In genomic region chr7:837001-837400, GRCh38 we compare ENCODE assay signal across 11 cellular contexts. TPM values are rescaled to one million over a fixed set of nuclear protein-coding genes. Genes with fewer than 3 reads are reported as not detected.
DNase-seq lines count a peak whose midpoint lies in the region; ATAC-seq and TF ChIP-seq lines count a peak whose summit lies in the region.
"Had no signal": no experiment of that assay in that cellular context is flagged by ENCODE, and none has a peak within 500 bp of the region (broad histone marks: within the 10 kb centered on the region; RNA-seq: fewer than 3 reads in every experiment).

No MANE protein-coding gene starts in this region.

- CTCF ChIA-PET in activated naive CD4-positive, alpha-beta T cell treated with anti-CD3 and anti-CD28 coated beads, Interleukin-2, amount 10 ng/mL, durations not matched to agents 7 days and 5 days (lab: Charles Lee), result interaction anchor here (2.1 kb wide), 1 partner anchor 37 kb away, joined by 13 read pairs; no protein-coding TSS in a partner anchor

- H3K27ac ChIP-seq in epithelial cell of prostate, result peak overlapping the region; percentile 96
- H3K27ac ChIP-seq in muscle layer of duodenum (ENCODE audit: low read length), result peak overlapping the region; percentile 3
- peak overlapping the region; percentile 86 to 99 for H3K27ac ChIP-seq in uterus
- H3K27ac ChIP-seq: A549 had no signal

- H3K27ac Mint-ChIP-seq in activated naive CD4-positive, alpha-beta T cell treated with anti-CD3 and anti-CD28 coated beads, Interleukin-2, amount 50 U/mL, for 24 hours, result peak overlapping the region; percentile 55
- no peak overlapping the region for H3K27ac Mint-ChIP-seq in activated naive CD4-positive, alpha-beta T cell treated with anti-CD3 and anti-CD28 coated beads, Interleukin-2, amount 10 ng/mL, durations not matched to agents 7 days and 5 days

- no peak overlapping the region for H3K4me3 ChIP-seq in muscle layer of duodenum (ENCODE audit: low read depth in 1 of 2, low read length in 2 of 2)
- no peak overlapping the region for H3K4me3 ChIP-seq in uterus
- H3K4me3 ChIP-seq: A549, right lobe of liver had no signal

- no peak for ATAC-seq in GM18861 (IDR thresholded peaks at IDR 0.05; ENCODE audit: unreplicated experiment)
- ATAC-seq in HG03457 (IDR thresholded peaks at IDR 0.05; ENCODE audit: unreplicated experiment), result no peak

- no peak for TF ChIP-seq POLR2A in uterus (IDR thresholded peaks at IDR 0.05)

- no peak for TF ChIP-seq CTCF in uterus (IDR thresholded peaks at IDR 0.05)

- no peaks in the 10 kb centered on the region for H3K27me3 ChIP-seq in muscle layer of duodenum (ENCODE audit: low read depth, low read length)
- no peaks in the 10 kb centered on the region for H3K27me3 ChIP-seq in uterus
- H3K27me3 ChIP-seq: right lobe of liver had no signal

- peaks cover 10% of the 10 kb centered on the region for H3K36me3 Mint-ChIP-seq in activated naive CD4-positive, alpha-beta T cell treated with anti-CD3 and anti-CD28 coated beads, Interleukin-2, amount 50 U/mL, for 24 hours
- peaks cover 41% of the 10 kb centered on the region for H3K36me3 Mint-ChIP-seq in activated naive CD4-positive, alpha-beta T cell treated with anti-CD3 and anti-CD28 coated beads, Interleukin-2, amount 10 ng/mL, durations not matched to agents 7 days and 5 days

- H3K27me3 Mint-ChIP-seq in activated naive CD4-positive, alpha-beta T cell treated with anti-CD3 and anti-CD28 coated beads, Interleukin-2, amount 50 U/mL, for 24 hours, result no peaks in the 10 kb centered on the region
- no peaks in the 10 kb centered on the region for H3K27me3 Mint-ChIP-seq in activated naive CD4-positive, alpha-beta T cell treated with anti-CD3 and anti-CD28 coated beads, Interleukin-2, amount 10 ng/mL, durations not matched to agents 7 days and 5 days

- DNase-seq in activated naive CD4-positive, alpha-beta T cell treated with anti-CD3 and anti-CD28 coated beads, Interleukin-2, amount 10 ng/mL, durations not matched to agents 7 days and 5 days, result no peak
- DNase-seq in epithelial cell of prostate (ENCODE audit: low read depth, low spot score) (no peak), uterus (no peak), AML-193 (lab: John Stamatoyannopoulos, UW) (no peak)
- DNase-seq: cortex of kidney had no signal

- H3K9me3 Mint-ChIP-seq in activated naive CD4-positive, alpha-beta T cell treated with anti-CD3 and anti-CD28 coated beads, Interleukin-2, amount 50 U/mL, for 24 hours, result no peaks in the 10 kb centered on the region
- no peaks in the 10 kb centered on the region for H3K9me3 Mint-ChIP-seq in activated naive CD4-positive, alpha-beta T cell treated with anti-CD3 and anti-CD28 coated beads, Interleukin-2, amount 10 ng/mL, durations not matched to agents 7 days and 5 days

- no peak overlapping the region for H3K4me3 Mint-ChIP-seq in activated naive CD4-positive, alpha-beta T cell treated with anti-CD3 and anti-CD28 coated beads, Interleukin-2, amount 50 U/mL, for 24 hours
- H3K4me3 Mint-ChIP-seq in activated naive CD4-positive, alpha-beta T cell treated with anti-CD3 and anti-CD28 coated beads, Interleukin-2, amount 10 ng/mL, durations not matched to agents 7 days and 5 days, result no peak overlapping the region

- H3K4me1 ChIP-seq in muscle layer of duodenum (ENCODE audit: control insufficient read depth in 1 of 2, insufficient read depth in 2 of 2, low read length in 2 of 2), result peaks cover 6 to 49% of the 10 kb centered on the region in 2 donors
- peaks cover 17 to 23% of the 10 kb centered on the region in 2 donors for H3K4me1 ChIP-seq in uterus
- H3K4me1 ChIP-seq: right lobe of liver had no signal

- H3K9me3 ChIP-seq in muscle layer of duodenum (ENCODE audit: control insufficient read depth in 1 of 2, low read length in 2 of 2) (no peaks in the 10 kb centered on the region), uterus (no peaks in the 10 kb centered on the region)
- H3K9me3 ChIP-seq: A549, right lobe of liver had no signal

- intact Hi-C loops in uterus (cut with DNase I; ENCODE audit: low total_unique reads), result no loop called here

- H3K36me3 ChIP-seq in muscle layer of duodenum (ENCODE audit: control insufficient read depth in 1 of 2, insufficient read depth in 2 of 2, low read length in 2 of 2), result peaks cover 12 to 15% of the 10 kb centered on the region in 2 donors
- no peaks in the 10 kb centered on the region for H3K36me3 ChIP-seq in uterus

- peaks cover 43% of the 10 kb centered on the region for H3K4me1 Mint-ChIP-seq in activated naive CD4-positive, alpha-beta T cell treated with anti-CD3 and anti-CD28 coated beads, Interleukin-2, amount 50 U/mL, for 24 hours
- H3K4me1 Mint-ChIP-seq in activated naive CD4-positive, alpha-beta T cell treated with anti-CD3 and anti-CD28 coated beads, Interleukin-2, amount 10 ng/mL, durations not matched to agents 7 days and 5 days, result peaks cover 41% of the 10 kb centered on the region

RNA-seq across cellular contexts. Expression of gene SUN1, which starts 4.7 kb away (rescaled TPM):
- 100 to 1,000 TPM; 139 to 624 (median 446) TPM for total RNA-seq in uterus

RNA-seq across cellular contexts. Expression of gene GET4, which starts 39.4 kb away (rescaled TPM):
- total RNA-seq in uterus, result 10 to 100 TPM in 3 of 4 donors, 1 to 10 TPM in 1; 6.1 to 39.4 (median 26.7) TPM

Comparison
In these comparisons a context has a peak if more than half of its experiments do, and no peak if none do; other contexts are left out.
1. H3K27ac ChIP-seq: peak in every context shown above with its lines; median percentile 96 in epithelial cell of prostate; 92 in uterus; 3 in muscle layer of duodenum.